In genomic region chr3:186417791-186418190, GRCh38 we compare ENCODE assay signal across 13 cellular contexts. TPM values are rescaled to one million over a fixed set of nuclear protein-coding genes. Genes with fewer than 3 reads are reported as not detected.
DNase-seq lines count a peak whose midpoint lies in the region; ATAC-seq and TF ChIP-seq lines count a peak whose summit lies in the region.
"Had no signal": no experiment of that assay in that cellular context is flagged by ENCODE, and none has a peak within 500 bp of the region (broad histone marks: within the 10 kb centered on the region; RNA-seq: fewer than 3 reads in every experiment).

No MANE protein-coding gene starts in this region.

- peak overlapping the region; percentile 48 for H3K27ac ChIP-seq in ACC112 (ENCODE audit: low read depth, low read length)
- H3K27ac ChIP-seq in GM23248 = peak overlapping the region; percentile 38
- H3K27ac ChIP-seq in testis = no peak overlapping the region
- H3K27ac ChIP-seq: skin epidermis had no signal

- H3K9ac ChIP-seq in GM23248 = no peak overlapping the region

- H3K4me2 ChIP-seq in GM23248 (ENCODE audit: unreplicated experiment) = peak overlapping the region; percentile 36

- H3K4me1 ChIP-seq in ACC112 (ENCODE audit: control insufficient read depth, insufficient read depth, low read length, unreplicated experiment) (peaks cover 46% of the 10 kb centered on the region), GM23248 (ENCODE audit: insufficient read depth) (peaks cover 34% of the 10 kb centered on the region), testis (peaks cover 14% of the 10 kb centered on the region)

- in situ Hi-C loops in GM23248 (cut with MboI) = no loop called here

- H3K79me2 ChIP-seq in ACC112 (ENCODE audit: control insufficient read depth, insufficient read depth, low read length, unreplicated experiment) (no peaks in the 10 kb centered on the region), GM23248 (ENCODE audit: insufficient read depth) (no peaks in the 10 kb centered on the region)

- H3K4me3 ChIP-seq in ACC112 (ENCODE audit: low read depth, low read length) (no peak overlapping the region), GM23248 (no peak overlapping the region), testis (no peak overlapping the region)
- H3K4me3 ChIP-seq: skin epidermis had no signal

- ATAC-seq in GM21447 (IDR thresholded peaks at IDR 0.05; ENCODE audit: unreplicated experiment) (no peak), HG03135 (IDR thresholded peaks at IDR 0.05; ENCODE audit: unreplicated experiment) (no peak)
- ATAC-seq: Panc1 had no signal

- TF ChIP-seq POLR2A in testis (IDR thresholded peaks at IDR 0.05) = no peak

- H3K27me3 ChIP-seq in ACC112 (ENCODE audit: insufficient read depth, low read length) (no peaks in the 10 kb centered on the region), GM23248 (replicated peaks; ENCODE audit: insufficient read depth) (no peaks in the 10 kb centered on the region), testis (no peaks in the 10 kb centered on the region)

- H3K9me3 ChIP-seq in GM23248 (ENCODE audit: low read depth) (no peaks in the 10 kb centered on the region), testis (no peaks in the 10 kb centered on the region)

- H3K36me3 ChIP-seq in ACC112 (ENCODE audit: insufficient read depth, low read length) = no peaks in the 10 kb centered on the region
- H3K36me3 ChIP-seq in GM23248 (ENCODE audit: low read depth) = no peaks in the 10 kb centered on the region
- no peaks in the 10 kb centered on the region for H3K36me3 ChIP-seq in testis (ENCODE audit: low read depth, missing control alignments)

- no peak for TF ChIP-seq CTCF in testis (IDR thresholded peaks at IDR 0.05)

- WGBS in GM23248 (ENCODE audit: low coverage in 1 of 2, low lambda C conversion rate in 2 of 2, missing lambda C conversion rate in 2 of 2), 2 experiments = 0 to 7% methylated on average over 2 of the region's 2 CpGs
- 60 to 68% methylated on average over 2 of the region's 2 CpGs for WGBS in testis, 2 donors

- no peak overlapping the region for H2AFZ ChIP-seq in ACC112 (ENCODE audit: low read length, unreplicated experiment)
- no peak overlapping the region for H2AFZ ChIP-seq in GM23248

- H3F3A ChIP-seq in GM23248 (ENCODE audit: insufficient read depth) = peaks cover 43% of the 10 kb centered on the region

- DNase-seq in GM23248 = peak; percentile 91
- DNase-seq in amniotic epithelial cell (ENCODE audit: low read depth) = peak; percentile 87
- DNase-seq in iris pigment epithelial cell (ENCODE audit: low read depth) = peak; percentile 88
- no peak for DNase-seq in testis
- DNase-seq in NCI-H1048 (lab: John Stamatoyannopoulos, UW) = no peak
- DNase-seq: activated gamma-delta T cell, COR-L47, NCI-H1930 had no signal

- H4K20me1 ChIP-seq in GM23248 (ENCODE audit: insufficient read depth) = no peaks in the 10 kb centered on the region

- no peaks in the 10 kb centered on the region for H3K9me2 ChIP-seq in GM23248 (ENCODE audit: insufficient read depth)

- intact Hi-C loops in testis (cut with DNase I; ENCODE audit: low total_unique reads) = no loop called here

RNA-seq across cellular contexts. Expression of gene DGKG, which starts 55.8 kb away (rescaled TPM):
- 0.38 TPM in 1 of 2 replicates, not detected in the other for total RNA-seq in GM23248 (2014; rRNA removed; shearing (Covaris generic))
- polyA plus RNA-seq in GM23248 (2016; fragmentation: Nextera tagmentation; extraction: Ambion mirVana) (not detected in 2 replicates), testis (ENCODE audit: insufficient read depth, low read depth, low replicate concordance) (1.2 TPM)
- total RNA-seq in testis = 1 to 10 TPM in 1 of 2 donors, under 1 TPM in 1; 0.68 to 1.1 TPM

Comparison
In these comparisons a context has a peak if more than half of its experiments do, and no peak if none do; other contexts are left out.
1. H3K27ac ChIP-seq: peak in ACC112 (single experiment) and GM23248 (single experiment); none in testis (0 of 2).
2. DNase-seq: peak in GM23248 (single experiment), amniotic epithelial cell (single experiment) and iris pigment epithelial cell (single experiment); none in testis (single experiment) and NCI-H1048 (single experiment).